12 cellular contexts compared by ENCODE assay signal in the genomic region with DNA sequence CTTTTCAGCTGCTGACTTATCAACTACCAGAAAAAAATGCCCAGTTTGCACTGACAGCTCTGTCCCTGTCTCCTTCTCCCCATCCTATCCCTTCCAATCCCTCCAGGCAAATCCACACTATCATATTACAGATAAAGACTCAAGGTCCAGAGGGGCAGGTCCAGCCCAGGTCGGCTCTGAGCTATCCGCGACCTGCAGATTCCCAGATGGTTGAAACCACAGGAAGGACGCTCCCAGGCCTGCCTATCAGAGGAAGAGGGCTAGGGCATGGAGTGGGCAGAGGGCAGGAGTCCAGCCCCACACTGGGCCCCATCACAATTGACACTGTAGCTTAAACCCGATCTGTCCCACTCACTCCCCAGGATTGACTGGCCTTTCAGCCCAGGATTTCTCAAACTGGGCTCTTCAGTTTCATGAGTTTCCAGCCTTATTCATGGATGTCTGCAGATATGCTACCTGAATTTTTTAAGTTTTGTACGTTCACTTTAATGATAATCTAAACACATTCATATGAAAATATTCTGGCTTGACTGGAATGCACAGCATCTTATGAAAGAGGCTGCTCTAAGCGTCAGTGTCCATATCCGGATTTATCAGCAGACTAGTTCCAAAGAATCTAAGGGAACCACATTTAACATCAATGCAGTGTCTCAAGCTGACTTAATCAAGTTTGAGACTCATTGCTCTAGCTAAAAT. TPM values are rescaled to one million over a fixed set of nuclear protein-coding genes. Genes with fewer than 3 reads are reported as not detected.
DNase-seq lines count a peak whose midpoint lies in the region; ATAC-seq, FAIRE-seq and TF ChIP-seq lines count a peak whose summit lies in the region.
"Had no signal": no experiment of that assay in that cellular context is flagged by ENCODE, and none has a peak within 500 bp of the region (broad histone marks: within the 10 kb centered on the region; RNA-seq: fewer than 3 reads in every experiment).

No MANE protein-coding gene starts in this region.

- no peak overlapping the region for H3K27ac Mint-ChIP-seq in astrocyte (ENCODE audit: unreplicated experiment)

- no peak for TF ChIP-seq CTCF in astrocyte (IDR thresholded peaks at IDR 0.05; ENCODE audit: insufficient read depth, low read depth, low read length)
- TF ChIP-seq CTCF in left lung (IDR thresholded peaks at IDR 0.05) = no peak
- TF ChIP-seq CTCF in thoracic aorta (IDR thresholded peaks at IDR 0.05) = no peak

- H3K4me2 ChIP-seq in astrocyte (ENCODE audit: low read length) = peak overlapping the region; percentile 65

- no peak overlapping the region for H3K9ac ChIP-seq in astrocyte (ENCODE audit: low read length)

- FAIRE-seq in astrocyte (lab: Jason Lieb, UNC) = no peak

- H3K9me3 Mint-ChIP-seq in astrocyte (ENCODE audit: unreplicated experiment) = peaks cover 3% of the 10 kb centered on the region

- no peaks in the 10 kb centered on the region for H3K79me2 ChIP-seq in astrocyte (ENCODE audit: insufficient read depth, low read length)

- H3K27me3 Mint-ChIP-seq in astrocyte (ENCODE audit: low read depth, unreplicated experiment) = peaks cover 4% of the 10 kb centered on the region

- H2AFZ ChIP-seq in astrocyte (ENCODE audit: low read depth, low read length) = no peak overlapping the region

- H3K4me1 ChIP-seq in astrocyte (ENCODE audit: insufficient read depth, low read length) = peaks cover 25% of the 10 kb centered on the region
- peaks cover 7 to 51% of the 10 kb centered on the region in 2 donors for H3K4me1 ChIP-seq in left lung
- peaks cover 19 to 33% of the 10 kb centered on the region in 2 donors for H3K4me1 ChIP-seq in thoracic aorta (ENCODE audit: control insufficient read depth in 1 of 2, low read depth in 2 of 2)

- H3K27me3 ChIP-seq in astrocyte (ENCODE audit: insufficient read depth, low read length) (no peaks in the 10 kb centered on the region), left lung (no peaks in the 10 kb centered on the region), thoracic aorta (replicated peaks; ENCODE audit: insufficient read depth) (no peaks in the 10 kb centered on the region)

- H3K9me3 ChIP-seq in astrocyte (ENCODE audit: insufficient read depth, low read depth, low read length) = no peaks in the 10 kb centered on the region
- no peaks in the 10 kb centered on the region for H3K9me3 ChIP-seq in left lung
- no peaks in the 10 kb centered on the region for H3K9me3 ChIP-seq in thoracic aorta

- peaks cover 28% of the 10 kb centered on the region for H3K4me1 Mint-ChIP-seq in astrocyte (ENCODE audit: low read depth, unreplicated experiment)

- peaks cover 3% of the 10 kb centered on the region for H3K36me3 Mint-ChIP-seq in astrocyte (ENCODE audit: low read depth, unreplicated experiment)

- intact Hi-C loops in left lung (cut with DNase I) = no loop called here

- no peak for ATAC-seq in left lung
- ATAC-seq in thoracic aorta (ENCODE audit: insufficient number of reproducible peaks, low FRiP score, low read depth) = no peak
- ATAC-seq in GM18907 (IDR thresholded peaks at IDR 0.05; ENCODE audit: unreplicated experiment) = no peak

- H3K4me3 ChIP-seq in astrocyte (ENCODE audit: insufficient read depth, low read depth, low read length) (no peak overlapping the region), left lung (no peak overlapping the region), thoracic aorta (no peak overlapping the region)

- no peaks in the 10 kb centered on the region for H4K20me1 ChIP-seq in astrocyte (ENCODE audit: insufficient read depth, low read length)

- H3K36me3 ChIP-seq in astrocyte (ENCODE audit: insufficient read depth, low read length) = no peaks in the 10 kb centered on the region
- H3K36me3 ChIP-seq in left lung = no peaks in the 10 kb centered on the region
- no peaks in the 10 kb centered on the region for H3K36me3 ChIP-seq in thoracic aorta

- no peak overlapping the region for H3K4me3 Mint-ChIP-seq in astrocyte (ENCODE audit: unreplicated experiment)

- H3K27ac ChIP-seq in astrocyte (ENCODE audit: low read depth, low read length) (peak overlapping the region; percentile 12), left lung (peak overlapping the region; percentile 10 to 57), thoracic aorta (peak overlapping the region; percentile 86 to 90)
- H3K27ac ChIP-seq: 22Rv1 had no signal

- peak; percentile 47 for DNase-seq in activated CD8-positive, alpha-beta memory T cell treated with anti-CD3 and anti-CD28 coated beads for 24 hours
- no peak for DNase-seq in activated CD8-positive, alpha-beta memory T cell treated with anti-CD3 and anti-CD28 coated beads, Interleukin-2, amount 50 U/mL, for 4 hours
- peak; percentile 77 for DNase-seq in astrocyte (ENCODE audit: low read depth)
- DNase-seq in left lung = no peak
- no peak for DNase-seq in thoracic aorta (ENCODE audit: low spot score)
- no peak for DNase-seq in SIG-M5 (lab: John Stamatoyannopoulos, UW)
- DNase-seq in kidney tubule cell (ENCODE audit: low spot score) = no peak
- DNase-seq: mammary epithelial cell; NK-92 treated with Interleukin-12 subunit alpha and Interleukin-12 subunit beta, amount 100 ng/mL, for 24 hours had no signal

RNA-seq across cellular contexts. Expression of a gene that starts 16.4 kb away (rescaled TPM):
- 17.8 and 18.9 TPM in 2 replicates for total RNA-seq in astrocyte
- 10 to 100 TPM; 48.7 to 58.2 TPM for total RNA-seq in left lung
- total RNA-seq in thoracic aorta = 10 to 100 TPM; 56.5 to 75.3 TPM

RNA-seq across cellular contexts. Expression of a gene that starts 59.6 kb away (rescaled TPM):
- total RNA-seq in astrocyte (0.12 and 0.30 TPM in 2 replicates), left lung (10 to 100 TPM in 1 of 2 donors, 1 to 10 TPM in 1; 9.3 to 10.3 TPM), thoracic aorta (1 to 10 TPM; 3.5 to 5.7 TPM)
- total RNA-seq: temporal lobe had no signal

Comparison
In these comparisons a context has a peak if more than half of its experiments do, and no peak if none do; other contexts are left out.
1. DNase-seq: peak in activated CD8-positive, alpha-beta memory T cell treated with anti-CD3 and anti-CD28 coated beads for 24 hours (single experiment) and astrocyte (single experiment); none in activated CD8-positive, alpha-beta memory T cell treated with anti-CD3 and anti-CD28 coated beads, Interleukin-2, amount 50 U/mL, for 4 hours (single experiment), left lung (0 of 2), thoracic aorta (single experiment), SIG-M5 (single experiment) and kidney tubule cell (single experiment).
2. H3K27ac ChIP-seq: peak in every context shown above with its lines; median percentile 88 in thoracic aorta; 34 in left lung; 12 in astrocyte.